ENCODE assay signal across 20 cellular contexts in genomic region chr13:92681239-92681638, GRCh38.
"Had no signal": no experiment of that assay in that cellular context is flagged by ENCODE, and none has a peak within 500 bp of the region (broad histone marks: within the 10 kb centered on the region; RNA-seq: fewer than 3 reads in every experiment).

No MANE protein-coding gene starts in this region.

- FAIRE-seq: colon, endothelial cell of umbilical vein, frontal cortex, kidney, pancreas, small intestine had no signal

- H3K27me3 ChIP-seq: heart right ventricle, pancreas, stomach had no signal

- H3K36me3 ChIP-seq: heart right ventricle, left ventricle myocardium inferior, pancreas, stomach had no signal

- H3K27ac ChIP-seq: heart right ventricle, left ventricle myocardium inferior, pancreas, stomach had no signal

- H3K4me1 ChIP-seq: heart right ventricle, left ventricle myocardium inferior, pancreas, stomach had no signal

- DNase-seq: heart right ventricle; hypothalamus; kidney; left cardiac atrium; left ventricle myocardium inferior; mesenchymal stem cell; naive B cell; occipital lobe; pancreas; right cardiac atrium; small intestine; stimulated activated CD4-positive, alpha-beta T cell treated with anti-CD3 and anti-CD28 coated beads, Interleukin-12 subunit alpha, Interleukin-12 subunit beta, amount 100 ng/mL, for 4 hours; stimulated activated naive CD4-positive, alpha-beta T cell; stomach; substantia nigra; trophoblast cell had no signal

- H3K9me3 ChIP-seq: left ventricle myocardium inferior, pancreas, stomach had no signal

- ATAC-seq: heart right ventricle, left cardiac atrium, pancreas, right cardiac atrium had no signal

- H3K4me3 ChIP-seq: heart right ventricle, left ventricle myocardium inferior, lung, pancreas, stomach had no signal
